2 cellular contexts compared by ENCODE assay signal in genomic region chr7:156791241-156791640, GRCh38.
TF ChIP-seq lines count a peak whose summit lies in the region.

No MANE protein-coding gene starts in this region.

TF ChIP-seq in SK-N-SH treated with all-trans-retinoic acid at 6 μM for 48 hours, 23 proteins besides CTCF, POLR2A, EP300 and RAD21:
- TF ChIP-seq ZFP3 (CRISPR knock-in tag; IDR thresholded peaks at IDR 0.05) (peak; percentile 41; the same call in 1 of the 2 replicates), ESRRG (CRISPR knock-in tag; IDR thresholded peaks at IDR 0.05) (peak; percentile 35; the same call in 1 of the 2 replicates), CSRNP3 (CRISPR knock-in tag; IDR thresholded peaks at IDR 0.05) (no peak; the same call in 1 of the 2 replicates), ARNTL (CRISPR knock-in tag; IDR thresholded peaks at IDR 0.05; ENCODE audit: borderline replicate concordance, low read depth) (no peak), TCF4 (CRISPR knock-in tag; IDR thresholded peaks at IDR 0.05; ENCODE audit: borderline replicate concordance) (peak; percentile 87), ZNF565 (CRISPR knock-in tag; conservative IDR thresholded peaks at IDR 0.05; ENCODE audit: low read depth) (no peak), PPARA (CRISPR knock-in tag; IDR thresholded peaks at IDR 0.05; ENCODE audit: borderline replicate concordance) (no peak), RARB (CRISPR knock-in tag; IDR thresholded peaks at IDR 0.05) (no peak), ZNF8 (CRISPR knock-in tag; IDR thresholded peaks at IDR 0.05) (no peak), ZNF70 (CRISPR knock-in tag; IDR thresholded peaks at IDR 0.05) (no peak), TSHZ2 (CRISPR knock-in tag; IDR thresholded peaks at IDR 0.05) (peak; percentile 83; the same call in 1 of the 2 replicates)

TF ChIP-seq in HepG2, 621 proteins besides CTCF, POLR2A, EP300 and RAD21:
- TF ChIP-seq ZNF780A (CRISPR knock-in tag; IDR thresholded peaks at IDR 0.05) (no peak), BCL3 (CRISPR knock-in tag; IDR thresholded peaks at IDR 0.05) (no peak), ELF4 (CRISPR knock-in tag; IDR thresholded peaks at IDR 0.05; ENCODE audit: borderline replicate concordance) (no peak), ZFP91 (CRISPR knock-in tag; IDR thresholded peaks at IDR 0.05; ENCODE audit: borderline replicate concordance) (no peak), GABPB1 (CRISPR knock-in tag; IDR thresholded peaks at IDR 0.05) (no peak), ATF4 (CRISPR knock-in tag; IDR thresholded peaks at IDR 0.05) (no peak), ZNF678 (CRISPR knock-in tag; IDR thresholded peaks at IDR 0.05) (no peak), ZNF232 (CRISPR knock-in tag; IDR thresholded peaks at IDR 0.05; ENCODE audit: borderline replicate concordance) (no peak), ZGPAT (CRISPR knock-in tag; IDR thresholded peaks at IDR 0.05) (no peak), KLF16 (CRISPR knock-in tag; IDR thresholded peaks at IDR 0.05) (no peak), ZNF558 (CRISPR knock-in tag; IDR thresholded peaks at IDR 0.05; ENCODE audit: borderline replicate concordance) (no peak), ZNF343 (CRISPR knock-in tag; IDR thresholded peaks at IDR 0.05) (no peak), SIX4 (CRISPR knock-in tag; IDR thresholded peaks at IDR 0.05) (no peak), BATF2 (CRISPR knock-in tag; IDR thresholded peaks at IDR 0.05) (no peak), HOXA7 (CRISPR knock-in tag; IDR thresholded peaks at IDR 0.05) (no peak), ZSCAN9 (CRISPR knock-in tag; IDR thresholded peaks at IDR 0.05; ENCODE audit: borderline replicate concordance) (no peak), FOXP4 (CRISPR knock-in tag; IDR thresholded peaks at IDR 0.05) (no peak)
